In the genomic region with DNA sequence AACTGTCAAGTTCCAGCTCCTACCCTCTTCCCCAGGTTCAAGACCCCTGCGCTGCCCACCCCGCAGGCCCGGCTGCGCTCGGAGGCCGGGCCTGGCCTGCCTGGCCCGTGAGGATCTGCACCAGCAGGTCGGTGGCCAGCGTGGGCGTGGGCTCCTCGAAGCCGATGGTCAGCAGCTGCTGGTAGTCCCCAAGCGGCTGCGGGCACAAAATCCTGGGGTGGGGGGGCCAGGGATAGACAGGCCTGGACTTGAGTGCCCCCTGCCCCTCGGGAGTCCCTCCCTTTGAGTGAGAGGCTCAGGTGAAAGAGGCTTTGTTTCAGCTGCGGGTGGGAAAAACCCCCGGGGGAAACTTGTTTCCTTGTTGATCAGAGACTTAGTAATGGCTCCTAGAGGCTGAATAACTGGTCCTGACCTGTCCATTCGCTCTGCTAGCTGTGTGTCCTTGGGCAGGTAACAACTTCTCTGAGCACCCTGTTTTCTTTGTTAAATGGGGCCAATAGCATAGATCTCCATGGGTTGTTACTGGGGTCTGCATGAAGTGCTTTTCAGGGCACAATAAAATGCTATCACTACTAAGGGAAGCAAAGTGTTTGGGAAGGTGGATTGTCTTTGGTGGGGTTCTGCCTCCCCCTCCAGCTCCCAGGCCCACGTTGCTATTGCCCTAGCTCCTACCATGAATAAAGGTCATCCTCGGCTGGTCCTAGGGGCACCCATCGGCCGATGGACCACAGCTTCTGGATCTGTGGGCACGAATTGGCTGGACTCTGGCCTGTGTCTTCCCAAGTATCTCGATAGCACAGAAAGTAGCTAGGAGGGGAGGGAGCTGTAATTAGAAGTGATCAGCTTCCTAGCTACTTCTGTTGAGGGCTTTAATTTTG, we compare ENCODE assay signal across 8 cellular contexts. TPM values are rescaled to one million over a fixed set of nuclear protein-coding genes. Genes with fewer than 3 reads are reported as not detected.
DNase-seq lines count a peak whose midpoint lies in the region; ATAC-seq, FAIRE-seq and TF ChIP-seq lines count a peak whose summit lies in the region.

No MANE protein-coding gene starts in this region.

- peaks cover 4% of the 10 kb centered on the region for H3K36me3 Mint-ChIP-seq in activated CD8-positive, alpha-beta T cell treated with anti-CD3 and anti-CD28 coated beads for 36 hours (ENCODE audit: low read depth)

- peak overlapping the region; percentile 95 for H3K9ac ChIP-seq in rectal smooth muscle tissue (ENCODE audit: low read length)

- peak overlapping the region; percentile 90 for H3K27ac ChIP-seq in rectal smooth muscle tissue (ENCODE audit: low read depth, low read length)

- no peak for TF ChIP-seq CTCF in activated CD8-positive, alpha-beta T cell treated with anti-CD3 and anti-CD28 coated beads for 36 hours (IDR thresholded peaks at IDR 0.05)

- CTCF ChIA-PET in activated CD8-positive, alpha-beta T cell treated with anti-CD3 and anti-CD28 coated beads for 36 hours (lab: Charles Lee): interaction anchor here (1.0 to 4.4 kb wide), 6 partner anchors 9 to 266 kb away, joined by 3 to 30 read pairs (median 7); a partner anchor contains a TSS

- no peaks in the 10 kb centered on the region for H3K27me3 ChIP-seq in rectal smooth muscle tissue (ENCODE audit: control insufficient read depth, insufficient read depth, low read length)

- H3K36me3 ChIP-seq in rectal smooth muscle tissue (ENCODE audit: control insufficient read depth, insufficient read depth, low read length): no peaks in the 10 kb centered on the region

- ATAC-seq in GM18868 (IDR thresholded peaks at IDR 0.05; ENCODE audit: unreplicated experiment) (peak; percentile 25), HG03066 (IDR thresholded peaks at IDR 0.05; ENCODE audit: low read depth, unreplicated experiment) (peak; percentile 32)
- ATAC-seq in activated CD8-positive, alpha-beta T cell treated with anti-CD3 and anti-CD28 coated beads for 36 hours: no peak

- H3K9me3 Mint-ChIP-seq in activated CD8-positive, alpha-beta T cell treated with anti-CD3 and anti-CD28 coated beads for 36 hours: no peaks in the 10 kb centered on the region

- peak overlapping the region; percentile 93 for H3K27ac Mint-ChIP-seq in activated CD8-positive, alpha-beta T cell treated with anti-CD3 and anti-CD28 coated beads for 36 hours

- no peak for FAIRE-seq in RCC 7860 (lab: Jason Lieb, UNC)

- peaks cover 10% of the 10 kb centered on the region for H3K4me1 ChIP-seq in rectal smooth muscle tissue (ENCODE audit: control insufficient read depth, insufficient read depth, low read length)

- POLR2A ChIA-PET in activated CD8-positive, alpha-beta T cell treated with anti-CD3 and anti-CD28 coated beads for 36 hours (lab: Charles Lee): interaction anchor here (0.8 to 1.8 kb wide), 6 partner anchors 10 to 83 kb away, joined by 3 to 7 read pairs (median 4); a partner anchor contains a TSS

- peak overlapping the region; percentile 99 for H3K4me3 ChIP-seq in rectal smooth muscle tissue (ENCODE audit: low read length)

- H3K27me3 Mint-ChIP-seq in activated CD8-positive, alpha-beta T cell treated with anti-CD3 and anti-CD28 coated beads for 36 hours: no peaks in the 10 kb centered on the region

- H3K4me3 Mint-ChIP-seq in activated CD8-positive, alpha-beta T cell treated with anti-CD3 and anti-CD28 coated beads for 36 hours: peak overlapping the region; percentile 96

- peak; percentile 68 for DNase-seq in activated CD8-positive, alpha-beta T cell treated with anti-CD3 and anti-CD28 coated beads for 36 hours
- DNase-seq in globus pallidus (ENCODE audit: low spot score) (peak; percentile 38), RCC 7860 (ENCODE audit: low spot score) (no peak), hepatic stellate cell (ENCODE audit: low spot score) (no peak)
- no peak for DNase-seq in activated CD4-positive, CD25-positive, alpha-beta regulatory T cell (lab: John Stamatoyannopoulos, UW)

- intact Hi-C loops in activated CD8-positive, alpha-beta T cell treated with anti-CD3 and anti-CD28 coated beads for 36 hours (cut with micrococcal nuclease): no loop called here

- peaks cover 12% of the 10 kb centered on the region for H3K4me1 Mint-ChIP-seq in activated CD8-positive, alpha-beta T cell treated with anti-CD3 and anti-CD28 coated beads for 36 hours (ENCODE audit: low read depth)

RNA-seq across cellular contexts. Expression of a gene that starts 3.5 kb away (rescaled TPM):
- not detected for total RNA-seq in activated CD8-positive, alpha-beta T cell treated with anti-CD3 and anti-CD28 coated beads for 36 hours

RNA-seq across cellular contexts. Expression of a gene that starts 8.5 kb away (rescaled TPM):
- 10 to 100 TPM; 62.1 to 66.9 TPM for total RNA-seq in activated CD8-positive, alpha-beta T cell treated with anti-CD3 and anti-CD28 coated beads for 36 hours

RNA-seq across cellular contexts. Expression of a gene that starts 9.4 kb away (rescaled TPM):
- 1 to 10 TPM; 1.4 to 1.5 TPM for total RNA-seq in activated CD8-positive, alpha-beta T cell treated with anti-CD3 and anti-CD28 coated beads for 36 hours

RNA-seq across cellular contexts. Expression of a gene that starts 20.2 kb away (rescaled TPM):
- not detected for total RNA-seq in activated CD8-positive, alpha-beta T cell treated with anti-CD3 and anti-CD28 coated beads for 36 hours

RNA-seq across cellular contexts. Expression of a gene that starts 35.5 kb away (rescaled TPM):
- total RNA-seq in activated CD8-positive, alpha-beta T cell treated with anti-CD3 and anti-CD28 coated beads for 36 hours: 10 to 100 TPM; 61.0 to 61.5 TPM

Comparison
In these comparisons a context has a peak if more than half of its experiments do, and no peak if none do; other contexts are left out.
1. DNase-seq: peak in activated CD8-positive, alpha-beta T cell treated with anti-CD3 and anti-CD28 coated beads for 36 hours (single experiment) and globus pallidus (single experiment); none in RCC 7860 (single experiment), hepatic stellate cell (single experiment) and activated CD4-positive, CD25-positive, alpha-beta regulatory T cell (0 of 4).